ENCODE assay signal across 24 cellular contexts in the genomic region with DNA sequence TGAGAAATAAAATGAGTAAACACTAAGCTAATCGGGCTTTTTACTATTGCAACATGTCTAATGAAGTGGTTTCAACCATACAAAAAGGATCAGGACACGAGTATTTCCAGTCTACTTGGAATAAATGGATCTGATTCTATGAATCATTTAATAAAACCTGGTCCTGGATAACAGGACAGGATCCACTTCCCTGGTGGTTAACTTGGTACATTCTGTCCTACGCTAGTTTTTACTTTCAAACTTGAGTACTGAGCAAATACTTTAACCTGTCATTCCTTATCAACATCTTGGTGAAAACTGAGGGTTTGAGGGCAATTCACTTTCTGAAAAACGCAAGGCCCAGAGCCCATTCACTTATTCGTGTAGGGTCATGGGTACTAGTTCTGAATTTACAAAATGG.
"Had no signal": no experiment of that assay in that cellular context is flagged by ENCODE, and none has a peak within 500 bp of the region (broad histone marks: within the 10 kb centered on the region; RNA-seq: fewer than 3 reads in every experiment).

No MANE protein-coding gene starts in this region.

- H3K27me3 ChIP-seq: colonic mucosa, dorsolateral prefrontal cortex, esophagus muscularis mucosa, foreskin keratinocyte, gastrocnemius medialis, gastroesophageal sphincter, heart left ventricle had no signal

- H3K4me3 ChIP-seq: colonic mucosa, coronary artery, dorsolateral prefrontal cortex, esophagus muscularis mucosa, esophagus squamous epithelium, gastrocnemius medialis, gastroesophageal sphincter, heart left ventricle had no signal

- H3K27me3 Mint-ChIP-seq: dendritic cell treated with granulocyte-macrophage colony-stimulating factor and Interleukin-4, amounts not matched to agents 40 ng/mL and 50 ng/mL, for 4 days had no signal

- H3K9me3 Mint-ChIP-seq: dendritic cell treated with granulocyte-macrophage colony-stimulating factor and Interleukin-4, amounts not matched to agents 40 ng/mL and 50 ng/mL, for 4 days; effector memory CD8-positive, alpha-beta T cell; endodermal cell had no signal

- H3K4me1 ChIP-seq: colonic mucosa, foreskin keratinocyte, gastrocnemius medialis, gastroesophageal sphincter, heart left ventricle had no signal

- H3K27ac Mint-ChIP-seq: dendritic cell treated with granulocyte-macrophage colony-stimulating factor and Interleukin-4, amounts not matched to agents 40 ng/mL and 50 ng/mL, for 4 days; effector memory CD8-positive, alpha-beta T cell; endodermal cell had no signal

- H3K36me3 ChIP-seq: colonic mucosa, esophagus muscularis mucosa, esophagus squamous epithelium, gastrocnemius medialis, gastroesophageal sphincter, heart left ventricle had no signal

- H3K9me3 ChIP-seq: colonic mucosa, esophagus muscularis mucosa, esophagus squamous epithelium, gastrocnemius medialis, gastroesophageal sphincter, heart left ventricle had no signal

- H3K27ac ChIP-seq: colonic mucosa, coronary artery, dorsolateral prefrontal cortex, epithelial cell of prostate, esophagus muscularis mucosa, esophagus squamous epithelium, foreskin keratinocyte, gastrocnemius medialis, gastroesophageal sphincter, heart left ventricle had no signal

- H3K4me3 Mint-ChIP-seq: dendritic cell treated with granulocyte-macrophage colony-stimulating factor and Interleukin-4, amounts not matched to agents 40 ng/mL and 50 ng/mL, for 4 days; effector memory CD8-positive, alpha-beta T cell; endodermal cell had no signal

- DNase-seq: colonic mucosa; cortex of kidney; dermis blood vessel endothelial cell; dorsolateral prefrontal cortex; effector CD4-positive, alpha-beta T cell; effector CD8-positive, alpha-beta T cell; effector memory CD4-positive, alpha-beta T cell; effector memory CD8-positive, alpha-beta T cell; endodermal cell; erythroblast; esophagus squamous epithelium; foreskin fibroblast; foreskin keratinocyte; foreskin melanocyte; gastrocnemius medialis; glutamatergic neuron; head of caudate nucleus; heart left ventricle had no signal

- ATAC-seq: effector memory CD8-positive, alpha-beta T cell; esophagus mucosa; foreskin keratinocyte; gastrocnemius medialis; gastroesophageal sphincter; heart left ventricle had no signal

- H3K4me1 Mint-ChIP-seq: endodermal cell had no signal
